In the genomic region with DNA sequence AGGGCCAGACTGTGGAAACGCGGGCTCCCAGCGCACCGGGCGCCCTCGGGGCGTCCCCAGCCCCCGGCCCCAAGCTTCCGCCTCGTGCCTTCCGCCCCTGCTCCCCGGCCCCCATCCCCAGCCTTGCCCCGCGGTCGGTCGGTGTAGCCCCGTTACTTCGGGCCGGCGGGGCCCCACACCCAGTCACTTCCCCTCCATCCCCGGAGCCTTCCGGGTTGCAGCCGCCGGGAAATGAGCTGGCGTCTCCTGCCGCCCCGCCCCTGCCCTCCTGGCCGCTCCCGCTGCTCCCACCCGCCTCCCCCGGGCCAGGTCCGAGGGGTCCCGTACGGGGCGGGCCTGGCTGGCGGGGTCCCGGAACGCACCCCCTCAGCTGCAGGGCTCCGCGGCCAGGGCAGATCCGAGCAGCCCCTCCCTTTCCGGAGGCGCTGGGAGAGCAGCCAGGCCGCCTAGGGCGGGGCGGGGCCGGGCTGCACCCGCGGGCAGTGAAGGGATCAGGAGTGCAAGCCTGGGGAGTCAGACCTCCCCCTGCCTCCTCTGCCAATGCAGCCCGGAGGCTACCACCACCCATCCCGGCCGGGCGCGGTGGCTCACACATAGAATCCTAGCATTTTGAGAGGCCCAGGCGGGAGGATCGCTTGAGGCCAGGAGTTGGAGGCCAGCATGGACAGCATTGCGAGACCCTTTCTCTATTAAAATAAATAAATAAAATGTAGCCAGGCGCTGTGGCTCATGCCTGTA, we compare ENCODE assay signal across 1 cellular context.
TF ChIP-seq lines count a peak whose summit lies in the region.

No MANE protein-coding gene starts in this region.

TF ChIP-seq in K562, 482 proteins besides CTCF, POLR2A, EP300 and RAD21 (continued from another document):
- TF ChIP-seq, protein P1, sequence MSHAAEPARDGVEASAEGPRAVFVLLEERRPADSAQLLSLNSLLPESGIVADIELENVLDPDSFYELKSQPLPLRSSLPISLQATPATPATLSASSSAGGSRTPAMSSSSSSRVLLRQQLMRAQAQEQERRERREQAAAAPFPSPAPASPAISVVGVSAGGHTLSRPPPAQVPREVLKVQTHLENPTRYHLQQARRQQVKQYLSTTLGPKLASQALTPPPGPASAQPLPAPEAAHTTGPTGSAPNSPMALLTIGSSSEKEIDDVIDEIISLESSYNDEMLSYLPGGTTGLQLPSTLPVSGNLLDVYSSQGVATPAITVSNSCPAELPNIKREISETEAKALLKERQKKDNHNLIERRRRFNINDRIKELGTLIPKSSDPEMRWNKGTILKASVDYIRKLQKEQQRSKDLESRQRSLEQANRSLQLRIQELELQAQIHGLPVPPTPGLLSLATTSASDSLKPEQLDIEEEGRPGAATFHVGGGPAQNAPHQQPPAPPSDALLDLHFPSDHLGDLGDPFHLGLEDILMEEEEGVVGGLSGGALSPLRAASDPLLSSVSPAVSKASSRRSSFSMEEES (CRISPR knock-in tag; IDR thresholded peaks at IDR 0.05) = no peak
- TF ChIP-seq ARID2 (IDR thresholded peaks at IDR 0.05) (no peak), MCM3 (IDR thresholded peaks at IDR 0.05) (no peak), NCOA6 (IDR thresholded peaks at IDR 0.05) (no peak), RFX5 (IDR thresholded peaks at IDR 0.05; ENCODE audit: low read depth, low read length) (no peak), GTF2E2 (tag; IDR thresholded peaks at IDR 0.05) (0 out of 2 replicates have a peak, but pooled peaks have one; percentile 14), HSF4 (CRISPR knock-in tag; IDR thresholded peaks at IDR 0.05; ENCODE audit: borderline replicate concordance) (no peak), ZNF436 (CRISPR knock-in tag; IDR thresholded peaks at IDR 0.05) (no peak), FOXJ2 (tag; IDR thresholded peaks at IDR 0.05) (no peak), ZNF644 (tag; IDR thresholded peaks at IDR 0.05; ENCODE audit: low read depth) (no peak), ASH1L (IDR thresholded peaks at IDR 0.05; ENCODE audit: borderline replicate concordance, low read depth, partially characterized antibody) (no peak), HOXB6 (CRISPR knock-in tag; IDR thresholded peaks at IDR 0.05; ENCODE audit: borderline replicate concordance) (no peak), GTF2A2 (tag; IDR thresholded peaks at IDR 0.05) (no peak), NR2F6 (CRISPR knock-in tag; IDR thresholded peaks at IDR 0.05) (no peak), SMAD1 (IDR thresholded peaks at IDR 0.05; ENCODE audit: low read depth, low read length, partially characterized antibody) (no peak), SPI1 (IDR thresholded peaks at IDR 0.05; ENCODE audit: borderline replicate concordance, low read depth, low read length) (peak; percentile 69), ZNF174 (CRISPR knock-in tag; IDR thresholded peaks at IDR 0.05) (no peak), CAMTA2 (CRISPR knock-in tag; conservative IDR thresholded peaks at IDR 0.05) (no peak), TAF9B (IDR thresholded peaks at IDR 0.05; ENCODE audit: partially characterized antibody) (no peak), DIDO1 (tag; IDR thresholded peaks at IDR 0.05; ENCODE audit: low read depth) (no peak), STAT5A (IDR thresholded peaks at IDR 0.05; ENCODE audit: borderline replicate concordance, low read length) (no peak), ZNF146 (CRISPR knock-in tag; IDR thresholded peaks at IDR 0.05; ENCODE audit: unreplicated experiment) (no peak), NCOA1 (IDR thresholded peaks at IDR 0.05; ENCODE audit: low read depth) (no peak), YBX1 (IDR thresholded peaks at IDR 0.05) (no peak), CHD4 (IDR thresholded peaks at IDR 0.05; ENCODE audit: insufficient read depth, insufficient replicate concordance, low read depth, low read length, poor library complexity, severe bottlenecking) (peak; percentile 31), TGIF2 (CRISPR knock-in tag; IDR thresholded peaks at IDR 0.05) (peak; percentile 74; the same call in 1 of the 2 replicates), RHOXF2B (CRISPR knock-in tag; conservative IDR thresholded peaks at IDR 0.05) (no peak), ZBTB1 (CRISPR knock-in tag; IDR thresholded peaks at IDR 0.05; ENCODE audit: borderline replicate concordance, low read depth) (no peak), ZZZ3 (IDR thresholded peaks at IDR 0.05) (no peak), NRF1 (conservative IDR thresholded peaks at IDR 0.05 in 1 of 2, IDR thresholded peaks at IDR 0.05 in 1 of 2) (peak in 1 of 2 experiments; percentile 14; a peak in 1 of 4 replicates), MEF2D (tag; conservative IDR thresholded peaks at IDR 0.05; ENCODE audit: low read depth) (no peak), BDP1 (IDR thresholded peaks at IDR 0.05; ENCODE audit: insufficient read depth, insufficient read length) (no peak), RB1 (IDR thresholded peaks at IDR 0.05; ENCODE audit: low read depth) (peak; percentile 79), KLF16 (IDR thresholded peaks at IDR 0.05) (no peak), CBFA2T3 (IDR thresholded peaks at IDR 0.05) (no peak), TAF1 (IDR thresholded peaks at IDR 0.05; ENCODE audit: control insufficient read depth, extremely low read depth, insufficient read depth, low read length, severe bottlenecking) (no peak), SMARCA5 (IDR thresholded peaks at IDR 0.05) (no peak), ZNF384 (IDR thresholded peaks at IDR 0.05; ENCODE audit: low read depth, low read length) (no peak), CEBPB (tag; IDR thresholded peaks at IDR 0.05) (no peak), NCOA4 (IDR thresholded peaks at IDR 0.05; ENCODE audit: partially characterized antibody) (no peak), NFXL1 (CRISPR knock-in tag; IDR thresholded peaks at IDR 0.05) (no peak), SMARCB1 (IDR thresholded peaks at IDR 0.05; ENCODE audit: insufficient read length, low read depth) (no peak), FOXA3 (CRISPR knock-in tag; conservative IDR thresholded peaks at IDR 0.05 in 1 of 2, IDR thresholded peaks at IDR 0.05 in 1 of 2) (no peak)
- TF ChIP-seq, protein P2, sequence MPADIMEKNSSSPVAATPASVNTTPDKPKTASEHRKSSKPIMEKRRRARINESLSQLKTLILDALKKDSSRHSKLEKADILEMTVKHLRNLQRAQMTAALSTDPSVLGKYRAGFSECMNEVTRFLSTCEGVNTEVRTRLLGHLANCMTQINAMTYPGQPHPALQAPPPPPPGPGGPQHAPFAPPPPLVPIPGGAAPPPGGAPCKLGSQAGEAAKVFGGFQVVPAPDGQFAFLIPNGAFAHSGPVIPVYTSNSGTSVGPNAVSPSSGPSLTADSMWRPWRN (IDR thresholded peaks at IDR 0.05; ENCODE audit: low read depth) = no peak
- TF ChIP-seq, protein P3, sequence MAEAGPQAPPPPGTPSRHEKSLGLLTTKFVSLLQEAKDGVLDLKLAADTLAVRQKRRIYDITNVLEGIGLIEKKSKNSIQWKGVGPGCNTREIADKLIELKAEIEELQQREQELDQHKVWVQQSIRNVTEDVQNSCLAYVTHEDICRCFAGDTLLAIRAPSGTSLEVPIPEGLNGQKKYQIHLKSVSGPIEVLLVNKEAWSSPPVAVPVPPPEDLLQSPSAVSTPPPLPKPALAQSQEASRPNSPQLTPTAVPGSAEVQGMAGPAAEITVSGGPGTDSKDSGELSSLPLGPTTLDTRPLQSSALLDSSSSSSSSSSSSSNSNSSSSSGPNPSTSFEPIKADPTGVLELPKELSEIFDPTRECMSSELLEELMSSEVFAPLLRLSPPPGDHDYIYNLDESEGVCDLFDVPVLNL (CRISPR knock-in tag; IDR thresholded peaks at IDR 0.05; ENCODE audit: low read depth) = no peak
- TF ChIP-seq, protein P4, sequence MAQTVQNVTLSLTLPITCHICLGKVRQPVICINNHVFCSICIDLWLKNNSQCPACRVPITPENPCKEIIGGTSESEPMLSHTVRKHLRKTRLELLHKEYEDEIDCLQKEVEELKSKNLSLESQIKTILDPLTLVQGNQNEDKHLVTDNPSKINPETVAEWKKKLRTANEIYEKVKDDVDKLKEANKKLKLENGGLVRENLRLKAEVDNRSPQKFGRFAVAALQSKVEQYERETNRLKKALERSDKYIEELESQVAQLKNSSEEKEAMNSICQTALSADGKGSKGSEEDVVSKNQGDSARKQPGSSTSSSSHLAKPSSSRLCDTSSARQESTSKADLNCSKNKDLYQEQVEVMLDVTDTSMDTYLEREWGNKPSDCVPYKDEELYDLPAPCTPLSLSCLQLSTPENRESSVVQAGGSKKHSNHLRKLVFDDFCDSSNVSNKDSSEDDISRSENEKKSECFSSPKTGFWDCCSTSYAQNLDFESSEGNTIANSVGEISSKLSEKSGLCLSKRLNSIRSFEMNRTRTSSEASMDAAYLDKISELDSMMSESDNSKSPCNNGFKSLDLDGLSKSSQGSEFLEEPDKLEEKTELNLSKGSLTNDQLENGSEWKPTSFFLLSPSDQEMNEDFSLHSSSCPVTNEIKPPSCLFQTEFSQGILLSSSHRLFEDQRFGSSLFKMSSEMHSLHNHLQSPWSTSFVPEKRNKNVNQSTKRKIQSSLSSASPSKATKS (CRISPR knock-in tag; IDR thresholded peaks at IDR 0.05) = no peak
- TF ChIP-seq, protein P5, sequence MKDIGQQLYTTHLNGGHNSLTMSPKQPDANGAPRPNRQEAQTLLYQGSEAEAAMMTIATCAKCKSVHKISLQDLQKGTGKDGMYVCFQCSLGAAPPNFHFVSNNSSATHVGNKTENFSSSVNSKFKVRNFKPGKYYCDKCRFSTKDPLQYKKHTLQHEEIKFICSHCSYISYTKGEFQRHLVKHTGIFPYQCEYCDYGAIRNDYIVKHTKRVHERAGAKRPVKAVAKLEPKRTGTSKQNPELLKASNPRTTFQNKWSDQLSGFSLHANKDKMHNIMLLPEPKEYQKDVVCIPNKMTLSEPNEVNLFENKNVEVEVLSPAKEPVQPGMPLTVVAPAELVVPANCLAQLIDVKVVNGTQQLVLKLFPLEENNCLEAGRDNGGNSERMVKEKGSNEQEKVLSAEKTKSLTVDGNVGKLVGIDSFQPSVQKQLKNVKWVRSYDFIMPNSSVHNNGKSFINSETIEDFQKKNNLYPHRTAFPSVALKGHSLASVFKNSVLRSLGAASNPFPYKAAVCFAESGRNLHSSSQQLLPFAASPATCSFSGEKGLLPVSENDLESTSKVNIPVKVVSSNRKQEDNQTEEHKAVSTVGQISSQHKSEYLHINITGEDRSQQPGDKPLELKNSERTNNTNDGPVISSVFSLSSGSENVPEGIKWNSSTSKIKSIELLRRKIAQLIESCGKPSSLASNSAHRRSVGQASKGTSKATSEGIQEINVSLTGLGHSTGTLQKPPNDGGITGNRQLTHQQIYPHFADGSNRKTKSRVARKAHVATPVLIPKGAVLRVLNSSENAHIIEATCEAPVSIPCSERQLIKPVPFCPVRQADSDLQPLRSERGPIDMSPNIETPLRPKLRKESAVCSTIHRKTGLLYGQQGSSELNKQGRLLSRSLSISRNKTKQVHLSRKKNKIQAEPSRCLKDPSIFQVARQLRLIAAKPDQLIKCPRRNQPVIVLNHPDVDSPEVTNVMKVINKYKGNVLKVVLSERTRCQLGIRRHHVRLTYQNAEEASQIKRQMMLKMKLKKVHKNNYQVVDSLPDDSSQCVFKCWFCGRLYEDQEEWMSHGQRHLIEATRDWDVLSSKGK (CRISPR knock-in tag; IDR thresholded peaks at IDR 0.05) = no peak
- TF ChIP-seq, protein P6, sequence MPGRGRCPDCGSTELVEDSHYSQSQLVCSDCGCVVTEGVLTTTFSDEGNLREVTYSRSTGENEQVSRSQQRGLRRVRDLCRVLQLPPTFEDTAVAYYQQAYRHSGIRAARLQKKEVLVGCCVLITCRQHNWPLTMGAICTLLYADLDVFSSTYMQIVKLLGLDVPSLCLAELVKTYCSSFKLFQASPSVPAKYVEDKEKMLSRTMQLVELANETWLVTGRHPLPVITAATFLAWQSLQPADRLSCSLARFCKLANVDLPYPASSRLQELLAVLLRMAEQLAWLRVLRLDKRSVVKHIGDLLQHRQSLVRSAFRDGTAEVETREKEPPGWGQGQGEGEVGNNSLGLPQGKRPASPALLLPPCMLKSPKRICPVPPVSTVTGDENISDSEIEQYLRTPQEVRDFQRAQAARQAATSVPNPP (IDR thresholded peaks at IDR 0.05; ENCODE audit: borderline replicate concordance, insufficient read depth, insufficient read length) = no peak
- TF ChIP-seq, protein P7, sequence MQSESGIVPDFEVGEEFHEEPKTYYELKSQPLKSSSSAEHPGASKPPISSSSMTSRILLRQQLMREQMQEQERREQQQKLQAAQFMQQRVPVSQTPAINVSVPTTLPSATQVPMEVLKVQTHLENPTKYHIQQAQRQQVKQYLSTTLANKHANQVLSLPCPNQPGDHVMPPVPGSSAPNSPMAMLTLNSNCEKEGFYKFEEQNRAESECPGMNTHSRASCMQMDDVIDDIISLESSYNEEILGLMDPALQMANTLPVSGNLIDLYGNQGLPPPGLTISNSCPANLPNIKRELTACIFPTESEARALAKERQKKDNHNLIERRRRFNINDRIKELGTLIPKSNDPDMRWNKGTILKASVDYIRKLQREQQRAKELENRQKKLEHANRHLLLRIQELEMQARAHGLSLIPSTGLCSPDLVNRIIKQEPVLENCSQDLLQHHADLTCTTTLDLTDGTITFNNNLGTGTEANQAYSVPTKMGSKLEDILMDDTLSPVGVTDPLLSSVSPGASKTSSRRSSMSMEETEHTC (IDR thresholded peaks at IDR 0.05) = no peak
- TF ChIP-seq, protein P8, sequence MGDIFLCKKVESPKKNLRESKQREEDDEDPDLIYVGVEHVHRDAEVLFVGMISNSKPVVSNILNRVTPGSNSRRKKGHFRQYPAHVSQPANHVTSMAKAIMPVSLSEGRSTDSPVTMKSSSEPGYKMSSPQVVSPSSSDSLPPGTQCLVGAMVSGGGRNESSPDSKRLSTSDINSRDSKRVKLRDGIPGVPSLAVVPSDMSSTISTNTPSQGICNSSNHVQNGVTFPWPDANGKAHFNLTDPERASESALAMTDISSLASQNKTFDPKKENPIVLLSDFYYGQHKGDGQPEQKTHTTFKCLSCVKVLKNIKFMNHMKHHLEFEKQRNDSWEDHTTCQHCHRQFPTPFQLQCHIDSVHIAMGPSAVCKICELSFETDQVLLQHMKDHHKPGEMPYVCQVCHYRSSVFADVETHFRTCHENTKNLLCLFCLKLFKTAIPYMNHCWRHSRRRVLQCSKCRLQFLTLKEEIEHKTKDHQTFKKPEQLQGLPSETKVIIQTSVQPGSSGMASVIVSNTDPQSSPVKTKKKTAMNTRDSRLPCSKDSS (IDR thresholded peaks at IDR 0.05; ENCODE audit: low read depth, partially characterized antibody) = no peak
- TF ChIP-seq, protein P9, sequence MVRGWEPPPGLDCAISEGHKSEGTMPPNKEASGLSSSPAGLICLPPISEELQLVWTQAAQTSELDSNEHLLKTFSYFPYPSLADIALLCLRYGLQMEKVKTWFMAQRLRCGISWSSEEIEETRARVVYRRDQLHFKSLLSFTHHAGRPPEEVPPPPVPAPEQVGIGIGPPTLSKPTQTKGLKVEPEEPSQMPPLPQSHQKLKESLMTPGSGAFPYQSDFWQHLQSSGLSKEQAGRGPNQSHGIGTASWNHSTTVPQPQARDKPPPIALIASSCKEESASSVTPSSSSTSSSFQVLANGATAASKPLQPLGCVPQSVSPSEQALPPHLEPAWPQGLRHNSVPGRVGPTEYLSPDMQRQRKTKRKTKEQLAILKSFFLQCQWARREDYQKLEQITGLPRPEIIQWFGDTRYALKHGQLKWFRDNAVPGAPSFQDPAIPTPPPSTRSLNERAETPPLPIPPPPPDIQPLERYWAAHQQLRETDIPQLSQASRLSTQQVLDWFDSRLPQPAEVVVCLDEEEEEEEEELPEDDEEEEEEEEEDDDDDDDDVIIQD (CRISPR knock-in tag; IDR thresholded peaks at IDR 0.05) = no peak
- TF ChIP-seq, protein P10, sequence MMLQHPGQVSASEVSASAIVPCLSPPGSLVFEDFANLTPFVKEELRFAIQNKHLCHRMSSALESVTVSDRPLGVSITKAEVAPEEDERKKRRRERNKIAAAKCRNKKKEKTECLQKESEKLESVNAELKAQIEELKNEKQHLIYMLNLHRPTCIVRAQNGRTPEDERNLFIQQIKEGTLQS (IDR thresholded peaks at IDR 0.05) = no peak
- TF ChIP-seq, protein P10 (CRISPR knock-in tag; conservative IDR thresholded peaks at IDR 0.05) = no peak
